18 cellular contexts compared by ENCODE assay signal in the genomic region with DNA sequence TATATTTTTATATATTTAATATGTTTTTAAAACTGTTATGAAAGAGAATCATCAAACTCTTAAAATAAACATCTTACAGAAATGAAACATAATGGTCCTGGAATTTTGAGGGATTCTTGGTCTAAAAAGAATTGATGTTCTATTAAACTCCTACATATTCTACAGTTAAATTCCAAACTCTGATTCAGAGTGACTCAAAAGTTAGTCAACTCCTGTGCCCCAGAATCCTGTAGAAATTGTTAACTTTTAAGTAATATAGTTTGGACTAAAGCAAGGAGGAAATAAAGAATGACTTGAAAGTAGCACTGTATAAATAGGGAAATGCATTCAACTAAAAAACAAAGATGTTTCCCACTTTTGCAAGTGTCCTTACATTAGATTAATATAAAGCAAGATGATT. TPM values are rescaled to one million over a fixed set of nuclear protein-coding genes. Genes with fewer than 3 reads are reported as not detected.
DNase-seq lines count a peak whose midpoint lies in the region; ATAC-seq, FAIRE-seq and TF ChIP-seq lines count a peak whose summit lies in the region.
"Had no signal": no experiment of that assay in that cellular context is flagged by ENCODE, and none has a peak within 500 bp of the region (broad histone marks: within the 10 kb centered on the region; RNA-seq: fewer than 3 reads in every experiment).

No MANE protein-coding gene starts in this region.

- H3K9ac ChIP-seq in HCT116 (ENCODE audit: low read length) (no peak overlapping the region), astrocyte (ENCODE audit: low read length) (no peak overlapping the region)

- TF ChIP-seq CTCF in A549 (IDR thresholded peaks at IDR 0.05), result no peak
- no peak for TF ChIP-seq CTCF in HCT116 (IDR thresholded peaks at IDR 0.05 in 2 of 3, conservative IDR thresholded peaks at IDR 0.05 in 1 of 3; ENCODE audit: borderline replicate concordance in 1 of 3, insufficient read depth in 1 of 3, low read depth in 2 of 3, low read length in 2 of 3)
- TF ChIP-seq CTCF in astrocyte (IDR thresholded peaks at IDR 0.05; ENCODE audit: insufficient read depth, low read depth, low read length), result no peak
- TF ChIP-seq CTCF in foreskin fibroblast (IDR thresholded peaks at IDR 0.05; ENCODE audit: low read depth, low read length), result no peak

- intact Hi-C loops in HCT116 (cut with micrococcal nuclease), result no loop called here

- H3K9me3 ChIP-seq in A549 (no peaks in the 10 kb centered on the region), HCT116 (ENCODE audit: control insufficient read depth in 1 of 2, insufficient read depth in 1 of 2, low read depth in 1 of 2, low read length in 2 of 2) (no peaks in the 10 kb centered on the region), astrocyte (ENCODE audit: insufficient read depth, low read depth, low read length) (no peaks in the 10 kb centered on the region)
- H3K9me3 ChIP-seq: body of pancreas, mucosa of descending colon, prostate gland, uterus had no signal

- H3K27me3 ChIP-seq in HCT116 (ENCODE audit: insufficient read depth, low read length), result no peaks in the 10 kb centered on the region
- no peaks in the 10 kb centered on the region for H3K27me3 ChIP-seq in astrocyte (ENCODE audit: insufficient read depth, low read length)
- H3K27me3 ChIP-seq: body of pancreas, uterus had no signal

- no peak overlapping the region for H3K4me3 Mint-ChIP-seq in astrocyte (ENCODE audit: unreplicated experiment)
- H3K4me3 Mint-ChIP-seq: activated T-helper 17 cell treated with anti-CD3 and anti-CD28 coated beads, Interleukin-2, amount 50 U/mL, for 72 hours had no signal

- H4K20me1 ChIP-seq in HCT116 (ENCODE audit: insufficient read depth) (no peaks in the 10 kb centered on the region), astrocyte (ENCODE audit: insufficient read depth, low read length) (no peaks in the 10 kb centered on the region)

- POLR2A ChIA-PET in A549 (lab: Yijun Ruan, JAX) (no interaction called here), HCT116 (lab: Charles Lee) (no interaction called here)

- TF ChIP-seq RAD21 in A549 (conservative IDR thresholded peaks at IDR 0.05 in 1 of 2, IDR thresholded peaks at IDR 0.05 in 1 of 2) (no peak), HCT116 (IDR thresholded peaks at IDR 0.05; ENCODE audit: low read depth) (no peak)

- ATAC-seq in A549 (peak in 1 of 2 experiments; percentile 42; a peak in 1 of 6 replicates), HCT116 (no peak), HG03097 (IDR thresholded peaks at IDR 0.05; ENCODE audit: low FRiP score, unreplicated experiment) (no peak), GM18511 (IDR thresholded peaks at IDR 0.05; ENCODE audit: unreplicated experiment) (no peak)
- ATAC-seq: activated T-helper 17 cell treated with anti-CD3 and anti-CD28 coated beads, Interleukin-2, amount 50 U/mL, for 72 hours; body of pancreas; mucosa of descending colon had no signal

- peak overlapping the region; percentile 73 for H3K4me2 ChIP-seq in A549
- peak overlapping the region; percentile 32 for H3K4me2 ChIP-seq in HCT116 (ENCODE audit: low read length)
- peak overlapping the region; percentile 45 for H3K4me2 ChIP-seq in astrocyte (ENCODE audit: low read length)

- H3K4me3 ChIP-seq in A549 (no peak overlapping the region; the same call in 2 of the 3 replicates), HCT116 (replicated peaks in 1 of 2; ENCODE audit: low read depth in 1 of 2, low read length in 2 of 2) (no peak overlapping the region), astrocyte (ENCODE audit: insufficient read depth, low read depth, low read length) (no peak overlapping the region), foreskin fibroblast (ENCODE audit: low read depth in 1 of 2, low read length in 2 of 2) (no peak overlapping the region)
- H3K4me3 ChIP-seq: body of pancreas, mucosa of descending colon, prostate gland, uterus had no signal

- DNase-seq in A549 (ENCODE audit: low read depth in 1 of 2, low spot score in 1 of 2) (peak in 1 of 2 experiments; percentile 24), HCT116 (ENCODE audit: low read depth, low spot score) (peak; percentile 2), astrocyte (ENCODE audit: low read depth) (peak; percentile 81), foreskin fibroblast (peak; percentile 67 to 85), NCI-H2081 treated with DMSO at 0.1 percent for 48 hours (lab: John Stamatoyannopoulos, UW) (no peak), NCI-H2029 (lab: John Stamatoyannopoulos, UW) (no peak)
- DNase-seq: activated CD4-positive, alpha-beta T cell treated with anti-CD3 and anti-CD28 coated beads, Interleukin-2, amount 50 U/mL, for 4 hours; body of pancreas; DND-41; mucosa of descending colon; NCI-H2227 treated with DMSO at 0.1 percent for 48 hours; OCI-M1; stimulated activated CD4-positive, alpha-beta T cell treated with anti-CD3 and anti-CD28 coated beads, Interleukin-2, amount 100 ng/mL, for 24 hours; uterus had no signal

- no peaks in the 10 kb centered on the region for H3K79me2 ChIP-seq in HCT116 (ENCODE audit: insufficient read depth, low read length)
- peaks cover 19% of the 10 kb centered on the region for H3K79me2 ChIP-seq in astrocyte (ENCODE audit: insufficient read depth, low read length)

- BruUV-seq in HCT116 (replicated peaks; lab: Mats Ljungman, UMichigan), result no TSS peak

- H3K36me3 ChIP-seq in HCT116 (ENCODE audit: control insufficient read depth in 1 of 2, insufficient read depth in 2 of 2, low read length in 2 of 2), result no peaks in the 10 kb centered on the region
- no peaks in the 10 kb centered on the region for H3K36me3 ChIP-seq in astrocyte (ENCODE audit: insufficient read depth, low read length)
- H3K36me3 ChIP-seq: prostate gland, uterus had no signal

- CTCF ChIA-PET in A549 (lab: Yijun Ruan, JAX) (no interaction called here), HCT116 (lab: Charles Lee) (no interaction called here)

- H3K27me3 Mint-ChIP-seq in astrocyte (ENCODE audit: low read depth, unreplicated experiment), result no peaks in the 10 kb centered on the region
- H3K27me3 Mint-ChIP-seq: activated T-helper 17 cell treated with anti-CD3 and anti-CD28 coated beads, Interleukin-2, amount 50 U/mL, for 72 hours had no signal

- peaks cover 9% of the 10 kb centered on the region for H3K9me3 Mint-ChIP-seq in astrocyte (ENCODE audit: unreplicated experiment)
- H3K9me3 Mint-ChIP-seq: activated T-helper 17 cell treated with anti-CD3 and anti-CD28 coated beads, Interleukin-2, amount 50 U/mL, for 72 hours had no signal

- no peak overlapping the region for H3K27ac Mint-ChIP-seq in astrocyte (ENCODE audit: unreplicated experiment)
- H3K27ac Mint-ChIP-seq: activated T-helper 17 cell treated with anti-CD3 and anti-CD28 coated beads, Interleukin-2, amount 50 U/mL, for 72 hours had no signal

- RAD21 ChIA-PET in HCT116 (lab: Charles Lee; ENCODE audit: low non-redundant PET in 1 of 2, low total read pairs in 2 of 2, uncharacterized antibody in 2 of 2, unreplicated experiment in 2 of 2), result no interaction called here

- TF ChIP-seq POLR2A in A549 (IDR thresholded peaks at IDR 0.05; ENCODE audit: low read length) (no peak), HCT116 (IDR thresholded peaks at IDR 0.05; ENCODE audit: borderline replicate concordance, extremely low read depth, insufficient read depth, insufficient read length) (no peak)

- H3K4me1 Mint-ChIP-seq in astrocyte (ENCODE audit: low read depth, unreplicated experiment), result peaks cover 13% of the 10 kb centered on the region

- H3K36me3 Mint-ChIP-seq in astrocyte (ENCODE audit: low read depth, unreplicated experiment), result peaks cover 13% of the 10 kb centered on the region

- FAIRE-seq in A549 (lab: Jason Lieb, UNC) (no peak), astrocyte (lab: Jason Lieb, UNC) (peak; percentile 41)

- H3K27ac ChIP-seq in A549 (peak overlapping the region in 1 of 2 experiments; percentile 71; a peak in 3 of 6 replicates), HCT116 (ENCODE audit: low read depth, low read length) (no peak overlapping the region), astrocyte (ENCODE audit: low read depth, low read length) (peak overlapping the region; percentile 52)
- H3K27ac ChIP-seq: body of pancreas, prostate gland, uterus had no signal

- no peaks in the 10 kb centered on the region for H3K9me2 ChIP-seq in HCT116 (ENCODE audit: insufficient read depth)

- TF ChIP-seq EP300 in A549 (IDR thresholded peaks at IDR 0.05), result no peak

- H3K4me1 ChIP-seq in A549 (peaks cover 45% of the 10 kb centered on the region), HCT116 (ENCODE audit: control insufficient read depth in 1 of 2, insufficient read depth in 2 of 2, low read length in 2 of 2) (peaks cover 0 to 18% of the 10 kb centered on the region in 2 experiments; a peak in 2 of 4 replicates), astrocyte (ENCODE audit: insufficient read depth, low read length) (peaks cover 20% of the 10 kb centered on the region)
- H3K4me1 ChIP-seq: prostate gland, uterus had no signal

- H2AFZ ChIP-seq in HCT116 (ENCODE audit: low read depth, low read length, poor library complexity, severe bottlenecking) (no peak overlapping the region), astrocyte (ENCODE audit: low read depth, low read length) (no peak overlapping the region)

TF ChIP-seq in A549, 52 proteins besides CTCF, POLR2A, EP300 and RAD21 (continues in another document):
- TF ChIP-seq USF2 (IDR thresholded peaks at IDR 0.05), result no peak

TF ChIP-seq in HCT116, 20 proteins besides CTCF, POLR2A, EP300 and RAD21 (continues in another document):
- TF ChIP-seq SIN3A (IDR thresholded peaks at IDR 0.05; ENCODE audit: low read depth), result no peak
- TF ChIP-seq CEBPB (IDR thresholded peaks at IDR 0.05; ENCODE audit: low read depth), result no peak
- TF ChIP-seq EGR1 (IDR thresholded peaks at IDR 0.05; ENCODE audit: low read depth), result no peak
- no peak for TF ChIP-seq EZH2 (IDR thresholded peaks at IDR 0.05)
- TF ChIP-seq TCF7L2 (IDR thresholded peaks at IDR 0.05; ENCODE audit: borderline replicate concordance, extremely low read depth, insufficient read depth, insufficient read length), result no peak
- no peak for TF ChIP-seq ATF3 (IDR thresholded peaks at IDR 0.05)
- TF ChIP-seq, protein P1, sequence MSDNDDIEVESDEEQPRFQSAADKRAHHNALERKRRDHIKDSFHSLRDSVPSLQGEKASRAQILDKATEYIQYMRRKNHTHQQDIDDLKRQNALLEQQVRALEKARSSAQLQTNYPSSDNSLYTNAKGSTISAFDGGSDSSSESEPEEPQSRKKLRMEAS (IDR thresholded peaks at IDR 0.05), result no peak
- no peak for TF ChIP-seq ZFX (IDR thresholded peaks at IDR 0.05)
- TF ChIP-seq SRF (IDR thresholded peaks at IDR 0.05; ENCODE audit: low read depth), result no peak
- TF ChIP-seq POLR2AphosphoS5 (IDR thresholded peaks at IDR 0.05; ENCODE audit: low read depth, low read length), result no peak

RNA-seq across cellular contexts. Expression of gene FNDC3A, which starts 47.7 kb away (rescaled TPM):
- polyA plus RNA-seq in A549 (2011; rRNA removed) (31.4 and 32.6 TPM in 2 replicates), A549 (2017; fragmentation: RNase III; extraction: RNeasy Plus Mini Kit Qiagen cat#74134 plus additional on column Dnase treatment) (16.0 TPM in 3 replicates)
- 5.7 and 6.8 TPM in 2 replicates for polyA plus RNA-seq in A549 (2012; cell fraction: cytosol; rRNA removed)
- 6.0 and 9.2 TPM in 2 replicates for polyA plus RNA-seq in A549 (2012; cell fraction: nucleus; rRNA removed)
- polyA minus RNA-seq in A549 (2011; rRNA and poly(A)+ RNA removed), result 37.5 and 49.6 TPM in 2 replicates
- total RNA-seq in HCT116 (2021; ENCODE audit: unreplicated experiment) (30.5 TPM), astrocyte (81.2 and 82.6 TPM in 2 replicates)
- 12.3 and 14.2 TPM in 2 replicates for polyA plus RNA-seq in HCT116 (2012)

Comparison
In these comparisons a context has a peak if more than half of its experiments do, and no peak if none do; other contexts are left out.
1. DNase-seq: peak in HCT116 (single experiment), astrocyte (single experiment) and foreskin fibroblast (2 of 2); none in NCI-H2081 treated with DMSO at 0.1 percent for 48 hours (single experiment) and NCI-H2029 (single experiment).
2. Peak in every context shown above with its lines, with median percentiles within 50 percentile points of each other: H3K4me2 ChIP-seq.